ENCODE assay signal across 10 cellular contexts in genomic region chr1:100152271-100152670, GRCh38. TPM values are rescaled to one million over a fixed set of nuclear protein-coding genes. Genes with fewer than 3 reads are reported as not detected.
DNase-seq lines count a peak whose midpoint lies in the region; ATAC-seq and TF ChIP-seq lines count a peak whose summit lies in the region.
"Had no signal": no experiment of that assay in that cellular context is flagged by ENCODE, and none has a peak within 500 bp of the region (broad histone marks: within the 10 kb centered on the region; RNA-seq: fewer than 3 reads in every experiment).

No MANE protein-coding gene starts in this region.

- peaks cover 30% of the 10 kb centered on the region for H3K36me3 ChIP-seq in OCI-LY7 (ENCODE audit: insufficient read depth, low read length)

- intact Hi-C loops in OCI-LY7 (cut with micrococcal nuclease; ENCODE audit: unreplicated experiment), result no loop called here

- no peaks in the 10 kb centered on the region for H3K9me2 ChIP-seq in OCI-LY7 (ENCODE audit: insufficient read depth, low read length)

- BruUV-seq in OCI-LY7 (replicated peaks; lab: Mats Ljungman, UMichigan), result no TSS peak

- H4K20me1 ChIP-seq in OCI-LY7 (ENCODE audit: insufficient read depth, low read length), result no peaks in the 10 kb centered on the region
- H4K20me1 ChIP-seq: BLaER1 treated with 17β-estradiol and CSF1 and Interleukin-3, amounts not matched to agents 10 nM and 100 nM had no signal

- CTCF ChIA-PET in OCI-LY7 (lab: Charles Lee; ENCODE audit: unreplicated experiment), result no interaction called here

- TF ChIP-seq CTCF in GM10266 (IDR thresholded peaks at IDR 0.05; ENCODE audit: control insufficient read depth, insufficient read depth, low read depth, missing control alignments) (no peak), OCI-LY7 (conservative IDR thresholded peaks at IDR 0.05; ENCODE audit: low read length) (no peak)

- POLR2A ChIA-PET in OCI-LY7 (lab: Charles Lee), result interaction anchor here (0.6 to 0.8 kb wide), 3 partner anchors 13 to 365 kb away, joined by 3 read pairs; no protein-coding TSS in a partner anchor

- ATAC-seq in GM19328 (IDR thresholded peaks at IDR 0.05; ENCODE audit: unreplicated experiment), result peak; percentile 63
- peak; percentile 90 for ATAC-seq in HG02884 (IDR thresholded peaks at IDR 0.05; ENCODE audit: unreplicated experiment)
- ATAC-seq in HG03097 (IDR thresholded peaks at IDR 0.05; ENCODE audit: low FRiP score, unreplicated experiment), result no peak

- H2AFZ ChIP-seq in OCI-LY7 (ENCODE audit: low read length), result no peak overlapping the region

- H3K27ac ChIP-seq in OCI-LY7 (ENCODE audit: low read depth, low read length, poor library complexity, severe bottlenecking), result no peak overlapping the region
- H3K27ac ChIP-seq: BLaER1 treated with 17β-estradiol and CSF1 and Interleukin-3, amounts not matched to agents 10 nM and 100 nM had no signal

- DNase-seq in GM10266 (ENCODE audit: extremely low spot score), result peak; percentile 18
- DNase-seq in OCI-LY7 (ENCODE audit: low spot score), result peak; percentile 44
- no peak for DNase-seq in HT-29 (ENCODE audit: low spot score)
- no peak for DNase-seq in NCI-H82 (lab: John Stamatoyannopoulos, UW)
- DNase-seq in NCI-H2196 treated with DMSO at 0.1 percent for 48 hours (lab: John Stamatoyannopoulos, UW; ENCODE audit: unreplicated experiment), result no peak
- DNase-seq: effector memory CD4-positive, alpha-beta T cell had no signal

- H3K4me1 ChIP-seq in OCI-LY7 (ENCODE audit: insufficient read depth, low read length, poor library complexity, severe bottlenecking), result peaks cover 11% of the 10 kb centered on the region

- H3K4me3 ChIP-seq in OCI-LY7 (ENCODE audit: low read depth, low read length, poor library complexity, severe bottlenecking), result no peak overlapping the region
- H3K4me3 ChIP-seq: BLaER1 treated with 17β-estradiol and CSF1 and Interleukin-3, amounts not matched to agents 10 nM and 100 nM had no signal

- H3K4me2 ChIP-seq in OCI-LY7 (ENCODE audit: low read length), result peak overlapping the region; percentile 16

- no peaks in the 10 kb centered on the region for H3K79me2 ChIP-seq in OCI-LY7 (ENCODE audit: insufficient read depth, low read depth, low read length)

- H3K9me3 ChIP-seq in OCI-LY7 (ENCODE audit: low read length), result no peaks in the 10 kb centered on the region
- H3K9me3 ChIP-seq: BLaER1 treated with 17β-estradiol and CSF1 and Interleukin-3, amounts not matched to agents 10 nM and 100 nM had no signal

RNA-seq across cellular contexts. Expression of gene TRMT13, which starts 19.3 kb away (rescaled TPM):
- total RNA-seq in OCI-LY7 (2014; rRNA removed; shearing (Covaris generic)), result 14.5 and 24.2 TPM in 2 replicates
- total RNA-seq in OCI-LY7 (2022), result 28.7 TPM in 2 replicates
- total RNA-seq in HT-29 (2014; rRNA removed; shearing (Covaris generic)), result 5.8 and 7.5 TPM in 2 replicates

RNA-seq across cellular contexts. Expression of gene SASS6, which starts 19.5 kb away (rescaled TPM):
- total RNA-seq in OCI-LY7 (2014; rRNA removed; shearing (Covaris generic)), result 12.1 and 12.6 TPM in 2 replicates
- total RNA-seq in OCI-LY7 (2022), result 18.7 and 21.2 TPM in 2 replicates
- 3.3 and 3.9 TPM in 2 replicates for total RNA-seq in HT-29 (2014; rRNA removed; shearing (Covaris generic))

RNA-seq across cellular contexts. Expression of gene LRRC39, which starts 25.8 kb away (rescaled TPM):
- 0.51 and 1.5 TPM in 2 replicates for total RNA-seq in OCI-LY7 (2014; rRNA removed; shearing (Covaris generic))
- total RNA-seq in OCI-LY7 (2022), result 0.96 and 1.8 TPM in 2 replicates
- total RNA-seq in HT-29 (2014; rRNA removed; shearing (Covaris generic)), result 0.05 and 0.41 TPM in 2 replicates

Comparison
In these comparisons a context has a peak if more than half of its experiments do, and no peak if none do; other contexts are left out.
1. DNase-seq: peak in GM10266 (single experiment) and OCI-LY7 (single experiment); none in HT-29 (single experiment), NCI-H82 (single experiment) and NCI-H2196 treated with DMSO at 0.1 percent for 48 hours (single experiment).